In the genomic region with DNA sequence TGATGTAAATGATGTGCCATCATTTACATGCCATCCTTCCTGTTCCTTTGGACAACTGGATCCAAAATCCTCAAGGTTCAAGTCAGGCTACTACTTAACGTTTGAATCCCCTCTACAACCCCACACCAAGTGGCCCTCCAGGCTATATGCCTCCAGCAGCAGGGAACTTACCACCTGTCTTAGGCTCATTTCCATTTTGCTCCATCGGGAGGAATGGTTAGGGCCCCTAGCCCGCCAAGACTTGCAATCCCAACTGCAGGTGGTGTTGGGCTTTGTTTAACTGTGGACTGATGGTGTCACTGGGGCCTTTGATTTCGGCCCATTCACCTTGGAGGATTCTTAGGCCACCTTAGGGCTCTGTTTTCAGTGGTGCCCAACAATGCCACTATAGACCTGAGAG, we compare ENCODE assay signal across 1 cellular context.
TF ChIP-seq lines count a peak whose summit lies in the region.

No MANE protein-coding gene starts in this region.

TF ChIP-seq in GM23338, 12 proteins besides CTCF, POLR2A, EP300 and RAD21:
- TF ChIP-seq, protein P1, sequence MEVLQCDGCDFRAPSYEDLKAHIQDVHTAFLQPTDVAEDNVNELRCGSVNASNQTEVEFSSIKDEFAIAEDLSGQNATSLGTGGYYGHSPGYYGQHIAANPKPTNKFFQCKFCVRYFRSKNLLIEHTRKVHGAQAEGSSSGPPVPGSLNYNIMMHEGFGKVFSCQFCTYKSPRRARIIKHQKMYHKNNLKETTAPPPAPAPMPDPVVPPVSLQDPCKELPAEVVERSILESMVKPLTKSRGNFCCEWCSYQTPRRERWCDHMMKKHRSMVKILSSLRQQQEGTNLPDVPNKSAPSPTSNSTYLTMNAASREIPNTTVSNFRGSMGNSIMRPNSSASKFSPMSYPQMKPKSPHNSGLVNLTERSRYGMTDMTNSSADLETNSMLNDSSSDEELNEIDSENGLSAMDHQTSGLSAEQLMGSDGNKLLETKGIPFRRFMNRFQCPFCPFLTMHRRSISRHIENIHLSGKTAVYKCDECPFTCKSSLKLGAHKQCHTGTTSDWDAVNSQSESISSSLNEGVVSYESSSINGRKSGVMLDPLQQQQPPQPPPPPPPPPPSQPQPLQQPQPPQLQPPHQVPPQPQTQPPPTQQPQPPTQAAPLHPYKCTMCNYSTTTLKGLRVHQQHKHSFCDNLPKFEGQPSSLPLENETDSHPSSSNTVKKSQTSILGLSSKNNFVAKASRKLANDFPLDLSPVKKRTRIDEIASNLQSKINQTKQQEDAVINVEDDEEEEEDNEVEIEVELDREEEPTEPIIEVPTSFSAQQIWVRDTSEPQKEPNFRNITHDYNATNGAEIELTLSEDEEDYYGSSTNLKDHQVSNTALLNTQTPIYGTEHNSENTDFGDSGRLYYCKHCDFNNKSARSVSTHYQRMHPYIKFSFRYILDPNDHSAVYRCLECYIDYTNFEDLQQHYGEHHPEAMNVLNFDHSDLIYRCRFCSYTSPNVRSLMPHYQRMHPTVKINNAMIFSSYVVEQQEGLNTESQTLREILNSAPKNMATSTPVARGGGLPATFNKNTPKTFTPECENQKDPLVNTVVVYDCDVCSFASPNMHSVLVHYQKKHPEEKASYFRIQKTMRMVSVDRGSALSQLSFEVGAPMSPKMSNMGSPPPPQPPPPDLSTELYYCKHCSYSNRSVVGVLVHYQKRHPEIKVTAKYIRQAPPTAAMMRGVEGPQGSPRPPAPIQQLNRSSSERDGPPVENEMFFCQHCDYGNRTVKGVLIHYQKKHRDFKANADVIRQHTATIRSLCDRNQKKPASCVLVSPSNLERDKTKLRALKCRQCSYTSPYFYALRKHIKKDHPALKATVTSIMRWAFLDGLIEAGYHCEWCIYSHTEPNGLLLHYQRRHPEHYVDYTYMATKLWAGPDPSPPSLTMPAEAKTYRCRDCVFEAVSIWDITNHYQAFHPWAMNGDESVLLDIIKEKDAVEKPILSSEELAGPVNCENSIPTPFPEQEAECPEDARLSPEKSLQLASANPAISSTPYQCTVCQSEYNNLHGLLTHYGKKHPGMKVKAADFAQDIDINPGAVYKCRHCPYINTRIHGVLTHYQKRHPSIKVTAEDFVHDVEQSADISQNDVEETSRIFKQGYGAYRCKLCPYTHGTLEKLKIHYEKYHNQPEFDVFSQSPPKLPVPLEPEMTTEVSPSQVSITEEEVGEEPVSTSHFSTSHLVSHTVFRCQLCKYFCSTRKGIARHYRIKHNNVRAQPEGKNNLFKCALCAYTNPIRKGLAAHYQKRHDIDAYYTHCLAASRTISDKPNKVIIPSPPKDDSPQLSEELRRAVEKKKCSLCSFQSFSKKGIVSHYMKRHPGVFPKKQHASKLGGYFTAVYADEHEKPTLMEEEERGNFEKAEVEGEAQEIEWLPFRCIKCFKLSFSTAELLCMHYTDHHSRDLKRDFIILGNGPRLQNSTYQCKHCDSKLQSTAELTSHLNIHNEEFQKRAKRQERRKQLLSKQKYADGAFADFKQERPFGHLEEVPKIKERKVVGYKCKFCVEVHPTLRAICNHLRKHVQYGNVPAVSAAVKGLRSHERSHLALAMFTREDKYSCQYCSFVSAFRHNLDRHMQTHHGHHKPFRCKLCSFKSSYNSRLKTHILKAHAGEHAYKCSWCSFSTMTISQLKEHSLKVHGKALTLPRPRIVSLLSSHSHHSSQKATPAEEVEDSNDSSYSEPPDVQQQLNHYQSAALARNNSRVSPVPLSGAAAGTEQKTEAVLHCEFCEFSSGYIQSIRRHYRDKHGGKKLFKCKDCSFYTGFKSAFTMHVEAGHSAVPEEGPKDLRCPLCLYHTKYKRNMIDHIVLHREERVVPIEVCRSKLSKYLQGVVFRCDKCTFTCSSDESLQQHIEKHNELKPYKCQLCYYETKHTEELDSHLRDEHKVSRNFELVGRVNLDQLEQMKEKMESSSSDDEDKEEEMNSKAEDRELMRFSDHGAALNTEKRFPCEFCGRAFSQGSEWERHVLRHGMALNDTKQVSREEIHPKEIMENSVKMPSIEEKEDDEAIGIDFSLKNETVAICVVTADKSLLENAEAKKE (CRISPR knock-in tag; IDR thresholded peaks at IDR 0.05): no peak
- TF ChIP-seq EZH2phosphoT487 (IDR thresholded peaks at IDR 0.05; ENCODE audit: unreplicated experiment) (no peak), ZNF331 (CRISPR knock-in tag; IDR thresholded peaks at IDR 0.05; ENCODE audit: low read depth) (no peak), EZH2 (IDR thresholded peaks at IDR 0.05; ENCODE audit: low read depth, unreplicated experiment) (no peak), CREB1 (CRISPR knock-in tag; IDR thresholded peaks at IDR 0.05; ENCODE audit: low read depth) (no peak), ZNF114 (CRISPR knock-in tag; IDR thresholded peaks at IDR 0.05) (no peak), JUNB (IDR thresholded peaks at IDR 0.05; ENCODE audit: unreplicated experiment) (no peak), POLR2AphosphoS5 (IDR thresholded peaks at IDR 0.05; ENCODE audit: low read depth) (no peak), NANOG (IDR thresholded peaks at IDR 0.05; ENCODE audit: borderline replicate concordance) (no peak), STAT1 (IDR thresholded peaks at IDR 0.05; ENCODE audit: unreplicated experiment) (no peak)
- TF ChIP-seq, protein P2, sequence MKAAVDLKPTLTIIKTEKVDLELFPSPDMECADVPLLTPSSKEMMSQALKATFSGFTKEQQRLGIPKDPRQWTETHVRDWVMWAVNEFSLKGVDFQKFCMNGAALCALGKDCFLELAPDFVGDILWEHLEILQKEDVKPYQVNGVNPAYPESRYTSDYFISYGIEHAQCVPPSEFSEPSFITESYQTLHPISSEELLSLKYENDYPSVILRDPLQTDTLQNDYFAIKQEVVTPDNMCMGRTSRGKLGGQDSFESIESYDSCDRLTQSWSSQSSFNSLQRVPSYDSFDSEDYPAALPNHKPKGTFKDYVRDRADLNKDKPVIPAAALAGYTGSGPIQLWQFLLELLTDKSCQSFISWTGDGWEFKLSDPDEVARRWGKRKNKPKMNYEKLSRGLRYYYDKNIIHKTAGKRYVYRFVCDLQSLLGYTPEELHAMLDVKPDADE (IDR thresholded peaks at IDR 0.05): no peak
- TF ChIP-seq, protein P3, sequence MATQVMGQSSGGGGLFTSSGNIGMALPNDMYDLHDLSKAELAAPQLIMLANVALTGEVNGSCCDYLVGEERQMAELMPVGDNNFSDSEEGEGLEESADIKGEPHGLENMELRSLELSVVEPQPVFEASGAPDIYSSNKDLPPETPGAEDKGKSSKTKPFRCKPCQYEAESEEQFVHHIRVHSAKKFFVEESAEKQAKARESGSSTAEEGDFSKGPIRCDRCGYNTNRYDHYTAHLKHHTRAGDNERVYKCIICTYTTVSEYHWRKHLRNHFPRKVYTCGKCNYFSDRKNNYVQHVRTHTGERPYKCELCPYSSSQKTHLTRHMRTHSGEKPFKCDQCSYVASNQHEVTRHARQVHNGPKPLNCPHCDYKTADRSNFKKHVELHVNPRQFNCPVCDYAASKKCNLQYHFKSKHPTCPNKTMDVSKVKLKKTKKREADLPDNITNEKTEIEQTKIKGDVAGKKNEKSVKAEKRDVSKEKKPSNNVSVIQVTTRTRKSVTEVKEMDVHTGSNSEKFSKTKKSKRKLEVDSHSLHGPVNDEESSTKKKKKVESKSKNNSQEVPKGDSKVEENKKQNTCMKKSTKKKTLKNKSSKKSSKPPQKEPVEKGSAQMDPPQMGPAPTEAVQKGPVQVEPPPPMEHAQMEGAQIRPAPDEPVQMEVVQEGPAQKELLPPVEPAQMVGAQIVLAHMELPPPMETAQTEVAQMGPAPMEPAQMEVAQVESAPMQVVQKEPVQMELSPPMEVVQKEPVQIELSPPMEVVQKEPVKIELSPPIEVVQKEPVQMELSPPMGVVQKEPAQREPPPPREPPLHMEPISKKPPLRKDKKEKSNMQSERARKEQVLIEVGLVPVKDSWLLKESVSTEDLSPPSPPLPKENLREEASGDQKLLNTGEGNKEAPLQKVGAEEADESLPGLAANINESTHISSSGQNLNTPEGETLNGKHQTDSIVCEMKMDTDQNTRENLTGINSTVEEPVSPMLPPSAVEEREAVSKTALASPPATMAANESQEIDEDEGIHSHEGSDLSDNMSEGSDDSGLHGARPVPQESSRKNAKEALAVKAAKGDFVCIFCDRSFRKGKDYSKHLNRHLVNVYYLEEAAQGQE (IDR thresholded peaks at IDR 0.05; ENCODE audit: unreplicated experiment): no peak
TF ChIP-seq in GM23338: peak in this region for 0.
